14 cellular contexts compared by ENCODE assay signal in the genomic region with DNA sequence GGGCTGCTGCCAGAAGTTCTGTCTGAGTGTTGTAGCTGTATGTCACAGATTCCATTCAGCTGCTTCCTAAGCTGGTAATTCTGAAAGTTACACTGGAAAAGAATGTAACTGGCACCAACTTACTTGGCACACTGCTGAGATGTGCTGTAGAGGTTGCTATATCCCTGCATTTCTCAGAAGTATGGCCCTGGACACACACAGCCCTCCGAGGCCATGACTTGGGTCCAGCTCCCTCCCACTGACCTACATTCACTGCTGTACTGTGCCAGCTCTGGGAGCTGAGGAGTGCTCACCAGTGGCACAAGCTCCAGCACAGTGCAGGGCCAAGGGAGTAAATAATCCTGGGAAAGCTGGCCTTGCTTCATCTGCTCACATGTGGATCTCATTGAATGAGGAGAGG. TPM values are rescaled to one million over a fixed set of nuclear protein-coding genes. Genes with fewer than 3 reads are reported as not detected.
DNase-seq lines count a peak whose midpoint lies in the region; ATAC-seq and TF ChIP-seq lines count a peak whose summit lies in the region.
"Had no signal": no experiment of that assay in that cellular context is flagged by ENCODE, and none has a peak within 500 bp of the region (broad histone marks: within the 10 kb centered on the region; RNA-seq: fewer than 3 reads in every experiment).

No MANE protein-coding gene starts in this region.

- ATAC-seq in GM21360 (IDR thresholded peaks at IDR 0.05; ENCODE audit: unreplicated experiment): no peak

- DNase-seq in esophagus squamous epithelium (lab: John Stamatoyannopoulos, UW) (no peak), mucosa of gallbladder (ENCODE audit: low spot score) (peak; percentile 68), superior temporal gyrus (ENCODE audit: extremely low spot score) (peak; percentile 31), NK-92 (lab: John Stamatoyannopoulos, UW; ENCODE audit: unreplicated experiment) (no peak), NCI-H526 (lab: John Stamatoyannopoulos, UW) (no peak)
- no peak for DNase-seq in activated T-helper 1 cell treated with anti-CD3 and anti-CD28 coated beads, Interleukin-12 subunit alpha, Interleukin-12 subunit beta, Interleukin-2, Interleukin-4 antibody, amounts not matched to agents 30 ng/mL and 10 ng/mL and 1 ng/mL, durations not matched to agents 14 hours and 24 hours and 36 hours (ENCODE audit: low spot score)
- DNase-seq: activated CD4-positive, alpha-beta memory T cell treated with anti-CD3 and anti-CD28 coated beads, Interleukin-2, amount 10 ng/mL, durations not matched to agents 7 days and 5 days; endodermal cell; HCEC 1CT; T-helper 2 cell had no signal

- no peaks in the 10 kb centered on the region for H3K27me3 ChIP-seq in esophagus squamous epithelium

- peaks cover 62% of the 10 kb centered on the region for H3K36me3 Mint-ChIP-seq in activated T-helper 1 cell treated with anti-CD3 and anti-CD28 coated beads, Interleukin-12 subunit alpha, Interleukin-12 subunit beta, Interleukin-2, Interleukin-4 antibody, amounts not matched to agents 30 ng/mL and 10 ng/mL and 1 ng/mL, durations not matched to agents 14 hours and 24 hours and 36 hours (ENCODE audit: low read depth)

- H3K27ac ChIP-seq in KOPT-K1 (ENCODE audit: low read depth, low read length, poor library complexity, severe bottlenecking) (peak overlapping the region; percentile 85), esophagus squamous epithelium (peak overlapping the region in 3 of 4 donors; percentile 14 to 43 (median 34))
- H3K27ac ChIP-seq: KMS-11 had no signal

- H3K4me1 ChIP-seq in esophagus squamous epithelium: peaks cover 0 to 16% (median 3%) of the 10 kb centered on the region in 3 donors

- H3K4me1 Mint-ChIP-seq in activated T-helper 1 cell treated with anti-CD3 and anti-CD28 coated beads, Interleukin-12 subunit alpha, Interleukin-12 subunit beta, Interleukin-2, Interleukin-4 antibody, amounts not matched to agents 30 ng/mL and 10 ng/mL and 1 ng/mL, durations not matched to agents 14 hours and 24 hours and 36 hours (ENCODE audit: low read depth): peaks cover 59% of the 10 kb centered on the region
- H3K4me1 Mint-ChIP-seq: endodermal cell had no signal

- intact Hi-C loops in esophagus squamous epithelium (cut with DNase I): no loop called here
- intact Hi-C loops in activated T-helper 1 cell treated with anti-CD3 and anti-CD28 coated beads, Interleukin-12 subunit alpha, Interleukin-12 subunit beta, Interleukin-2, Interleukin-4 antibody, amounts not matched to agents 30 ng/mL and 10 ng/mL and 1 ng/mL, durations not matched to agents 14 hours and 24 hours and 36 hours (cut with micrococcal nuclease): no loop called here

- no peaks in the 10 kb centered on the region for H3K27me3 Mint-ChIP-seq in activated T-helper 1 cell treated with anti-CD3 and anti-CD28 coated beads, Interleukin-12 subunit alpha, Interleukin-12 subunit beta, Interleukin-2, Interleukin-4 antibody, amounts not matched to agents 30 ng/mL and 10 ng/mL and 1 ng/mL, durations not matched to agents 14 hours and 24 hours and 36 hours (ENCODE audit: insufficient read depth)
- H3K27me3 Mint-ChIP-seq: activated CD4-positive, alpha-beta memory T cell treated with anti-CD3 and anti-CD28 coated beads, Interleukin-2, amount 10 ng/mL, durations not matched to agents 7 days and 5 days; activated naive CD4-positive, alpha-beta T cell treated with anti-CD3 and anti-CD28 coated beads, Interleukin-2, amount 50 U/mL, for 24 hours had no signal

- H3K9me3 Mint-ChIP-seq in activated T-helper 1 cell treated with anti-CD3 and anti-CD28 coated beads, Interleukin-12 subunit alpha, Interleukin-12 subunit beta, Interleukin-2, Interleukin-4 antibody, amounts not matched to agents 30 ng/mL and 10 ng/mL and 1 ng/mL, durations not matched to agents 14 hours and 24 hours and 36 hours: no peaks in the 10 kb centered on the region
- H3K9me3 Mint-ChIP-seq: activated CD4-positive, alpha-beta memory T cell treated with anti-CD3 and anti-CD28 coated beads, Interleukin-2, amount 10 ng/mL, durations not matched to agents 7 days and 5 days; activated naive CD4-positive, alpha-beta T cell treated with anti-CD3 and anti-CD28 coated beads, Interleukin-2, amount 50 U/mL, for 24 hours; endodermal cell had no signal

- no peak overlapping the region for H3K27ac Mint-ChIP-seq in activated T-helper 1 cell treated with anti-CD3 and anti-CD28 coated beads, Interleukin-12 subunit alpha, Interleukin-12 subunit beta, Interleukin-2, Interleukin-4 antibody, amounts not matched to agents 30 ng/mL and 10 ng/mL and 1 ng/mL, durations not matched to agents 14 hours and 24 hours and 36 hours
- H3K27ac Mint-ChIP-seq: activated CD4-positive, alpha-beta memory T cell treated with anti-CD3 and anti-CD28 coated beads, Interleukin-2, amount 10 ng/mL, durations not matched to agents 7 days and 5 days; activated naive CD4-positive, alpha-beta T cell treated with anti-CD3 and anti-CD28 coated beads, Interleukin-2, amount 50 U/mL, for 24 hours had no signal

- TF ChIP-seq POLR2A in esophagus squamous epithelium (IDR thresholded peaks at IDR 0.05): no peak

- peaks cover 77% of the 10 kb centered on the region for H3K36me3 ChIP-seq in KOPT-K1 (ENCODE audit: insufficient read depth, low read length)
- peaks cover 11 to 96% (median 18%) of the 10 kb centered on the region in 3 donors for H3K36me3 ChIP-seq in esophagus squamous epithelium

- H3K4me3 ChIP-seq in esophagus squamous epithelium: no peak overlapping the region

- H3K9me3 ChIP-seq in KOPT-K1 (ENCODE audit: insufficient read depth, low read length, poor library complexity, severe bottlenecking) (no peaks in the 10 kb centered on the region), esophagus squamous epithelium (no peaks in the 10 kb centered on the region)

- TF ChIP-seq CTCF in esophagus squamous epithelium (IDR thresholded peaks at IDR 0.05): no peak

- 67% methylated on average over 1 of the region's 1 CpG; no CpG with 5 or more reads in 1 of the 2 donors for WGBS in esophagus squamous epithelium, 2 donors

- no peak overlapping the region for H3K4me3 Mint-ChIP-seq in activated T-helper 1 cell treated with anti-CD3 and anti-CD28 coated beads, Interleukin-12 subunit alpha, Interleukin-12 subunit beta, Interleukin-2, Interleukin-4 antibody, amounts not matched to agents 30 ng/mL and 10 ng/mL and 1 ng/mL, durations not matched to agents 14 hours and 24 hours and 36 hours
- H3K4me3 Mint-ChIP-seq: activated CD4-positive, alpha-beta memory T cell treated with anti-CD3 and anti-CD28 coated beads, Interleukin-2, amount 10 ng/mL, durations not matched to agents 7 days and 5 days; activated naive CD4-positive, alpha-beta T cell treated with anti-CD3 and anti-CD28 coated beads, Interleukin-2, amount 50 U/mL, for 24 hours; endodermal cell had no signal

RNA-seq across cellular contexts. Expression of a gene that starts 25.8 kb away (rescaled TPM):
- total RNA-seq in esophagus squamous epithelium (1 to 10 TPM; 1.4 to 4.7 (median 2.0) TPM), mucosa of gallbladder (0.55 TPM)
- total RNA-seq in activated T-helper 1 cell treated with anti-CD3 and anti-CD28 coated beads, Interleukin-12 subunit alpha, Interleukin-12 subunit beta, Interleukin-2, Interleukin-4 antibody, amounts not matched to agents 30 ng/mL and 10 ng/mL and 1 ng/mL, durations not matched to agents 14 hours and 24 hours and 36 hours: 7.7 and 9.9 TPM in 2 replicates

RNA-seq across cellular contexts. Expression of a gene that starts 26.2 kb away (rescaled TPM):
- total RNA-seq in esophagus squamous epithelium (10 to 100 TPM in 3 of 4 donors, 1 to 10 TPM in 1; 8.7 to 13.2 (median 10.4) TPM), mucosa of gallbladder (15.3 TPM)
- 20.8 and 21.2 TPM in 2 replicates for total RNA-seq in activated T-helper 1 cell treated with anti-CD3 and anti-CD28 coated beads, Interleukin-12 subunit alpha, Interleukin-12 subunit beta, Interleukin-2, Interleukin-4 antibody, amounts not matched to agents 30 ng/mL and 10 ng/mL and 1 ng/mL, durations not matched to agents 14 hours and 24 hours and 36 hours

Comparison
In these comparisons a context has a peak if more than half of its experiments do, and no peak if none do; other contexts are left out.
1. DNase-seq: peak in mucosa of gallbladder (single experiment) and superior temporal gyrus (single experiment); none in esophagus squamous epithelium (single experiment), activated T-helper 1 cell treated with anti-CD3 and anti-CD28 coated beads, Interleukin-12 subunit alpha, Interleukin-12 subunit beta, Interleukin-2, Interleukin-4 antibody, amounts not matched to agents 30 ng/mL and 10 ng/mL and 1 ng/mL, durations not matched to agents 14 hours and 24 hours and 36 hours (single experiment), NK-92 (single experiment) and NCI-H526 (0 of 2).